9 cellular contexts compared by ENCODE assay signal in the genomic region with DNA sequence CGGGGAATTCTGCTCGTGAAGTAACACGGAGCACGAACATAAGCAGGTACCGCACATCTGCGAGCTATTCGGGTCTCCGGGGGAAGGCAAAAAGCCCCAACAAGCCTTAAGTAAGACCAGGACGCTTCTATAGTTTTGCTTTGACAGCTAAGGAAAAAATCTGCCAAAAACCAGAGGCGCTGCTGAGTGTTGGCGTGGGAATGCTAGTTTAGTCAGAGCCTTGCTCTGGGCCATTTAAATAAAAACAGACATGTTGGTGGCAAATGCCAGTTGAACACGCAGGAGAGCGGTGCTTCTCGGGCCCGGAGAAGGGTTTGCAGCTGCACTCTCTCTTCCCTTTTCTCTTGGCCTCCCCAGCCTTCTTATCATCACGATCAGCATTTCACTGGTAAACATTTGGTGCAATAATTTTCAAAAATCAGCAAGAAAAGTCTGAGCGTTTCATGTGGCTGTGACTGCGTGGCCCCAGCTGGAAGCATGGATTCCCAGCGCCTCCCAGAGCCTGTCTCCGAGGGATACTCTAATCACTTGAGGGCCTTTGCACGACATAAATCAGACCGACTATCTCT. TPM values are rescaled to one million over a fixed set of nuclear protein-coding genes. Genes with fewer than 3 reads are reported as not detected.
DNase-seq lines count a peak whose midpoint lies in the region; ATAC-seq and TF ChIP-seq lines count a peak whose summit lies in the region.
"Had no signal": no experiment of that assay in that cellular context is flagged by ENCODE, and none has a peak within 500 bp of the region (broad histone marks: within the 10 kb centered on the region; RNA-seq: fewer than 3 reads in every experiment).

No MANE protein-coding gene starts in this region.

- peak; percentile 10 for ATAC-seq in CD8-positive, alpha-beta T cell

- H3K27me3 Mint-ChIP-seq in CD8-positive, alpha-beta T cell (ENCODE audit: low read depth): no peaks in the 10 kb centered on the region
- peaks cover 22% of the 10 kb centered on the region for H3K27me3 Mint-ChIP-seq in dendritic cell treated with granulocyte-macrophage colony-stimulating factor and Interleukin-4, amounts not matched to agents 40 ng/mL and 50 ng/mL, for 4 days

- peak overlapping the region; percentile 35 for H3K4me3 Mint-ChIP-seq in CD8-positive, alpha-beta T cell
- peak overlapping the region; percentile 20 for H3K4me3 Mint-ChIP-seq in dendritic cell treated with granulocyte-macrophage colony-stimulating factor and Interleukin-4, amounts not matched to agents 40 ng/mL and 50 ng/mL, for 4 days

- H3K27ac ChIP-seq in CD8-positive, alpha-beta T cell (ENCODE audit: low read depth, low read length): no peak overlapping the region
- peak overlapping the region; percentile 82 for H3K27ac ChIP-seq in neutrophil
- H3K27ac ChIP-seq: SJSA1 had no signal

- intact Hi-C loops in CD8-positive, alpha-beta T cell (cut with DNase I, micrococcal nuclease): no loop called here
- intact Hi-C loops in dendritic cell treated with granulocyte-macrophage colony-stimulating factor and Interleukin-4, amounts not matched to agents 40 ng/mL and 50 ng/mL, for 4 days (cut with micrococcal nuclease): no loop called here

- no peaks in the 10 kb centered on the region for H3K27me3 ChIP-seq in CD8-positive, alpha-beta T cell (ENCODE audit: insufficient read depth, low read length)
- no peaks in the 10 kb centered on the region for H3K27me3 ChIP-seq in neutrophil
- H3K27me3 ChIP-seq: SJSA1 had no signal

- CTCF ChIA-PET in CD8-positive, alpha-beta T cell (lab: Charles Lee): interaction anchor here (1.4 kb wide), 1 partner anchor 64 kb away, joined by 4 read pairs; no protein-coding TSS in a partner anchor

- DNase-seq in CD8-positive, alpha-beta T cell: no peak
- DNase-seq in NAMALWA (ENCODE audit: low spot score) (peak; percentile 64), NCI-H510A treated with DMSO at 0.1 percent for 48 hours (lab: John Stamatoyannopoulos, UW) (no peak), NK-92 (lab: John Stamatoyannopoulos, UW; ENCODE audit: unreplicated experiment) (no peak), GM19238 (ENCODE audit: insufficient read length, low spot score) (no peak)
- no peak for DNase-seq in stimulated activated CD8-positive, alpha-beta memory T cell treated with anti-CD3 and anti-CD28 coated beads, Interleukin-4, amount 100 ng/mL, for 48 hours

- no peaks in the 10 kb centered on the region for H3K9me3 ChIP-seq in CD8-positive, alpha-beta T cell (ENCODE audit: low read length)
- H3K9me3 ChIP-seq in neutrophil: no peaks in the 10 kb centered on the region
- H3K9me3 ChIP-seq: SJSA1 had no signal

- H3K27ac Mint-ChIP-seq in CD8-positive, alpha-beta T cell: peak overlapping the region; percentile 49
- peak overlapping the region; percentile 89 for H3K27ac Mint-ChIP-seq in dendritic cell treated with granulocyte-macrophage colony-stimulating factor and Interleukin-4, amounts not matched to agents 40 ng/mL and 50 ng/mL, for 4 days

- no peak overlapping the region for H3K4me3 ChIP-seq in CD8-positive, alpha-beta T cell (ENCODE audit: low read depth, low read length)
- H3K4me3 ChIP-seq in neutrophil (ENCODE audit: low read depth in 1 of 2, low read length in 1 of 2): no peak overlapping the region
- H3K4me3 ChIP-seq: SJSA1 had no signal

- POLR2A ChIA-PET in CD8-positive, alpha-beta T cell (lab: Charles Lee): interaction anchor here (0.6 to 1.2 kb wide), 2 partner anchors 13 to 470 kb away, joined by 3 to 7 read pairs; no protein-coding TSS in a partner anchor

- H3K36me3 ChIP-seq in CD8-positive, alpha-beta T cell (ENCODE audit: insufficient read depth, low read length): no peaks in the 10 kb centered on the region
- no peaks in the 10 kb centered on the region for H3K36me3 ChIP-seq in neutrophil
- H3K36me3 ChIP-seq: SJSA1 had no signal

- peaks cover 10% of the 10 kb centered on the region for H3K4me1 Mint-ChIP-seq in CD8-positive, alpha-beta T cell (ENCODE audit: low read depth)
- peaks cover 79% of the 10 kb centered on the region for H3K4me1 Mint-ChIP-seq in dendritic cell treated with granulocyte-macrophage colony-stimulating factor and Interleukin-4, amounts not matched to agents 40 ng/mL and 50 ng/mL, for 4 days (ENCODE audit: low read depth)

- peaks cover 14% of the 10 kb centered on the region for H3K4me1 ChIP-seq in CD8-positive, alpha-beta T cell (ENCODE audit: insufficient read depth, low read length)
- peaks cover 52 to 72% of the 10 kb centered on the region in 2 experiments for H3K4me1 ChIP-seq in neutrophil (ENCODE audit: control insufficient read depth in 1 of 2, insufficient read depth in 1 of 2, low read depth in 1 of 2, low read length in 1 of 2)

- H3K9me3 Mint-ChIP-seq in CD8-positive, alpha-beta T cell: no peaks in the 10 kb centered on the region
- no peaks in the 10 kb centered on the region for H3K9me3 Mint-ChIP-seq in dendritic cell treated with granulocyte-macrophage colony-stimulating factor and Interleukin-4, amounts not matched to agents 40 ng/mL and 50 ng/mL, for 4 days

- TF ChIP-seq CTCF in CD8-positive, alpha-beta T cell (IDR thresholded peaks at IDR 0.05): no peak
- no peak for TF ChIP-seq CTCF in neutrophil (IDR thresholded peaks at IDR 0.05)

- no peaks in the 10 kb centered on the region for H3K36me3 Mint-ChIP-seq in CD8-positive, alpha-beta T cell
- no peaks in the 10 kb centered on the region for H3K36me3 Mint-ChIP-seq in dendritic cell treated with granulocyte-macrophage colony-stimulating factor and Interleukin-4, amounts not matched to agents 40 ng/mL and 50 ng/mL, for 4 days (ENCODE audit: low read depth)

RNA-seq across cellular contexts. Expression of a gene that starts 6.4 kb away (rescaled TPM):
- total RNA-seq in CD8-positive, alpha-beta T cell: 10 to 100 TPM; 29.0 to 30.0 TPM
